ENCODE assay signal across 28 cellular contexts in the genomic region with DNA sequence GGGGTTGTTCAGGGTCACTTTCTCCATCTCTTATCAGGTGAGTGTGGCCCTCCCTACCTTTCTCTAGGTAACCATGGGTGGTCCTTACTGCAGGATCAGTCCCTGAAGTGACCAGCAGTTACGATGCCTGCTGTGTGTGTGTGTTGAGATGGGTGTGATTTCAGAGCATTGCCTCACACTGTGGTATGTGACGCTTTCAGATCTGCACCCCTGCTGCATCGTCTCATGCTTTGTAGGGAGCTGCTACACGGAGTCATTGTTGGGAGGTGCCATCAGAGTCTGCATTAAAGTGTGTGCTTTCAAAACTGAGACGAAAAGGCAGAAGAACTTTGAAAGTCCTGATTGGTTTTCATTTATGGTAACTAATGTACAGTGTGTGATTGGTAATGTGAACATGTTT.
A peak's percentile ranks its signal among the peaks of the same experiment; 100 is the strongest.
DNase-seq lines count a peak whose midpoint lies in the region; ATAC-seq and TF ChIP-seq lines count a peak whose summit lies in the region.
"Had no signal": no experiment of that assay in that cellular context is flagged by ENCODE, and none has a peak within 500 bp of the region (broad histone marks: within the 10 kb centered on the region; RNA-seq: fewer than 3 reads in every experiment).

No MANE protein-coding gene starts in this region.

- no peaks in the 10 kb centered on the region for H3K9me2 ChIP-seq in SK-N-SH

- H3K4me2 ChIP-seq in SK-N-SH = peak overlapping the region; percentile 63
- H3K4me2 ChIP-seq: hepatocyte, KMS-11 had no signal

- ATAC-seq in SK-N-SH treated with all-trans-retinoic acid at 6 μM for 48 hours (no peak), RWPE2 (ENCODE audit: low read depth) (peak; percentile 3; the same call in 2 of the 3 replicates), GM21737 (IDR thresholded peaks at IDR 0.05; ENCODE audit: unreplicated experiment) (no peak), GM19328 (IDR thresholded peaks at IDR 0.05; ENCODE audit: unreplicated experiment) (no peak), left lung (no peak)
- ATAC-seq: stimulated activated effector memory CD8-positive, alpha-beta T cell treated with anti-CD3 and anti-CD28 coated beads, Interleukin-12 subunit alpha, Interleukin-12 subunit beta, amount 100 ng/mL, for 72 hours had no signal

- H3K36me3 ChIP-seq in SK-N-SH (replicated peaks in 1 of 2; ENCODE audit: control insufficient read depth in 1 of 2, insufficient read depth in 2 of 2, low read length in 1 of 2) (no peaks in the 10 kb centered on the region), RWPE2 (ENCODE audit: low read depth) (no peaks in the 10 kb centered on the region), MG63 (no peaks in the 10 kb centered on the region), left lung (no peaks in the 10 kb centered on the region)
- H3K36me3 ChIP-seq: ovary, tibial nerve had no signal

- 30% methylated on average over 5 of the region's 5 CpGs for WGBS in SK-N-SH (ENCODE audit: low lambda C conversion rate)

- H3F3A ChIP-seq in SK-N-SH (replicated peaks; ENCODE audit: insufficient read depth) = peaks cover 16% of the 10 kb centered on the region

- peak overlapping the region; percentile 28; the same call in 1 of the 2 replicates for H3K9ac ChIP-seq in SK-N-SH
- H3K9ac ChIP-seq: KMS-11 had no signal

- H4K20me1 ChIP-seq in SK-N-SH (ENCODE audit: insufficient read depth) = no peaks in the 10 kb centered on the region

- DNase-seq in SK-N-SH = no peak
- no peak for DNase-seq in RWPE2 (ENCODE audit: low spot score)
- DNase-seq in epithelial cell of prostate (ENCODE audit: low read depth, low spot score) = no peak
- no peak for DNase-seq in MG63
- DNase-seq in left lung = no peak
- DNase-seq: activated CD4-positive, alpha-beta T cell treated with anti-CD3 and anti-CD28 coated beads for 48 hours; activated effector memory CD4-positive, alpha-beta T cell treated with Interleukin-2 at 50 U/mL for 16 hours; Calu3; cerebellar nuclear complex; DMS79 treated with DMSO at 0.1 percent for 48 hours; dorsolateral prefrontal cortex; MM.1S; NCI-H1105 treated with DMSO at 0.1 percent for 48 hours; NCI-H2029 treated with DMSO at 0.1 percent for 48 hours; NCI-H526; ovary; SHP77 treated with DMSO at 0.1 percent for 48 hours; SW 1271 had no signal

- H3K79me2 ChIP-seq in SK-N-SH (ENCODE audit: insufficient read depth) = no peaks in the 10 kb centered on the region
- H3K79me2 ChIP-seq: hepatocyte had no signal

- TF ChIP-seq RAD21 in SK-N-SH (IDR thresholded peaks at IDR 0.05; ENCODE audit: low read length) = no peak

- no peak overlapping the region; the same call in 1 of the 2 replicates for H2AFZ ChIP-seq in SK-N-SH (ENCODE audit: low read depth)
- H2AFZ ChIP-seq: hepatocyte had no signal

- intact Hi-C loops in left lung (cut with DNase I) = no loop called here

- peaks cover 0 to 31% of the 10 kb centered on the region in 2 experiments; a peak in 1 of 4 replicates for H3K4me1 ChIP-seq in SK-N-SH (ENCODE audit: control insufficient read depth in 1 of 2, insufficient read depth in 2 of 2, low read depth in 1 of 2, low read length in 1 of 2)
- H3K4me1 ChIP-seq in RWPE2 (ENCODE audit: insufficient read depth, poor library complexity, severe bottlenecking) = peaks cover 33% of the 10 kb centered on the region
- H3K4me1 ChIP-seq in left lung = no peaks in the 10 kb centered on the region

- no peak overlapping the region for H3K4me3 ChIP-seq in SK-N-SH (ENCODE audit: low read depth in 2 of 2, low read length in 1 of 2)
- no peak overlapping the region for H3K4me3 ChIP-seq in RWPE2 (ENCODE audit: severe bottlenecking)
- no peak overlapping the region for H3K4me3 ChIP-seq in MG63
- no peak overlapping the region for H3K4me3 ChIP-seq in left lung
- H3K4me3 ChIP-seq: dorsolateral prefrontal cortex, hepatocyte, ovary, tibial nerve had no signal

- CTCF ChIA-PET in SK-N-SH (lab: Yijun Ruan, JAX) = interaction anchor here (1.3 kb wide), 1 partner anchor 206 kb away, joined by 3 read pairs; no protein-coding TSS in a partner anchor

- no peak for TF ChIP-seq EP300 in SK-N-SH (IDR thresholded peaks at IDR 0.05; ENCODE audit: borderline replicate concordance in 1 of 2, low read depth in 1 of 2, low read length in 1 of 2)

- TF ChIP-seq CTCF in SK-N-SH (IDR thresholded peaks at IDR 0.05) (no peak), RWPE2 (IDR thresholded peaks at IDR 0.05; ENCODE audit: poor library complexity, severe bottlenecking) (no peak), left lung (IDR thresholded peaks at IDR 0.05) (no peak)

- H3K27me3 ChIP-seq in SK-N-SH (ENCODE audit: insufficient read depth) (no peaks in the 10 kb centered on the region), RWPE2 (ENCODE audit: insufficient read depth, poor library complexity, severe bottlenecking) (no peaks in the 10 kb centered on the region), MG63 (no peaks in the 10 kb centered on the region), left lung (no peaks in the 10 kb centered on the region)
- H3K27me3 ChIP-seq: dorsolateral prefrontal cortex, hepatocyte, ovary, tibial nerve had no signal

- no peaks in the 10 kb centered on the region for H3K9me3 ChIP-seq in SK-N-SH
- no peaks in the 10 kb centered on the region for H3K9me3 ChIP-seq in RWPE2 (ENCODE audit: severe bottlenecking)
- H3K9me3 ChIP-seq in MG63 = no peaks in the 10 kb centered on the region
- no peaks in the 10 kb centered on the region for H3K9me3 ChIP-seq in left lung
- H3K9me3 ChIP-seq: ovary, tibial nerve had no signal

- POLR2A ChIA-PET in SK-N-SH (lab: Yijun Ruan, JAX) = no interaction called here

- peak overlapping the region in 1 of 2 experiments; percentile 52; a peak in 2 of 4 replicates for H3K27ac ChIP-seq in SK-N-SH (ENCODE audit: low read depth in 2 of 2, low read length in 1 of 2)
- H3K27ac ChIP-seq in RWPE2 (ENCODE audit: poor library complexity, severe bottlenecking) = peak overlapping the region; percentile 91
- peak overlapping the region; percentile 22 for H3K27ac ChIP-seq in epithelial cell of prostate
- H3K27ac ChIP-seq in left lung = no peak overlapping the region
- H3K27ac ChIP-seq: 22Rv1, dorsolateral prefrontal cortex, hepatocyte, HL-60, KMS-11, ovary, tibial nerve, VCaP had no signal

TF ChIP-seq in SK-N-SH, 30 proteins besides CTCF, POLR2A, EP300 and RAD21 (continues in another document):
- no peak for TF ChIP-seq CHD2 (IDR thresholded peaks at IDR 0.05; ENCODE audit: low read length, partially characterized antibody)
- TF ChIP-seq, protein P1, sequence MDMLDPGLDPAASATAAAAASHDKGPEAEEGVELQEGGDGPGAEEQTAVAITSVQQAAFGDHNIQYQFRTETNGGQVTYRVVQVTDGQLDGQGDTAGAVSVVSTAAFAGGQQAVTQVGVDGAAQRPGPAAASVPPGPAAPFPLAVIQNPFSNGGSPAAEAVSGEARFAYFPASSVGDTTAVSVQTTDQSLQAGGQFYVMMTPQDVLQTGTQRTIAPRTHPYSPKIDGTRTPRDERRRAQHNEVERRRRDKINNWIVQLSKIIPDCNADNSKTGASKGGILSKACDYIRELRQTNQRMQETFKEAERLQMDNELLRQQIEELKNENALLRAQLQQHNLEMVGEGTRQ (IDR thresholded peaks at IDR 0.05; ENCODE audit: borderline replicate concordance, low read depth, low read length) = no peak
- no peak for TF ChIP-seq NRF1 (IDR thresholded peaks at IDR 0.05; ENCODE audit: low read depth, low read length)
- TF ChIP-seq, protein P2, sequence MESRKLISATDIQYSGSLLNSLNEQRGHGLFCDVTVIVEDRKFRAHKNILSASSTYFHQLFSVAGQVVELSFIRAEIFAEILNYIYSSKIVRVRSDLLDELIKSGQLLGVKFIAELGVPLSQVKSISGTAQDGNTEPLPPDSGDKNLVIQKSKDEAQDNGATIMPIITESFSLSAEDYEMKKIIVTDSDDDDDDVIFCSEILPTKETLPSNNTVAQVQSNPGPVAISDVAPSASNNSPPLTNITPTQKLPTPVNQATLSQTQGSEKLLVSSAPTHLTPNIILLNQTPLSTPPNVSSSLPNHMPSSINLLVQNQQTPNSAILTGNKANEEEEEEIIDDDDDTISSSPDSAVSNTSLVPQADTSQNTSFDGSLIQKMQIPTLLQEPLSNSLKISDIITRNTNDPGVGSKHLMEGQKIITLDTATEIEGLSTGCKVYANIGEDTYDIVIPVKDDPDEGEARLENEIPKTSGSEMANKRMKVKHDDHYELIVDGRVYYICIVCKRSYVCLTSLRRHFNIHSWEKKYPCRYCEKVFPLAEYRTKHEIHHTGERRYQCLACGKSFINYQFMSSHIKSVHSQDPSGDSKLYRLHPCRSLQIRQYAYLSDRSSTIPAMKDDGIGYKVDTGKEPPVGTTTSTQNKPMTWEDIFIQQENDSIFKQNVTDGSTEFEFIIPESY (IDR thresholded peaks at IDR 0.05; ENCODE audit: borderline replicate concordance, low read depth) = no peak

TF ChIP-seq in SK-N-SH treated with all-trans-retinoic acid at 6 μM for 48 hours, 23 proteins besides CTCF, POLR2A, EP300 and RAD21 (continues in another document):
- TF ChIP-seq BACH2 (CRISPR knock-in tag; IDR thresholded peaks at IDR 0.05; ENCODE audit: borderline replicate concordance) (no peak), ZFP3 (CRISPR knock-in tag; IDR thresholded peaks at IDR 0.05) (no peak), CSDC2 (CRISPR knock-in tag; IDR thresholded peaks at IDR 0.05) (no peak), ZNF70 (CRISPR knock-in tag; IDR thresholded peaks at IDR 0.05) (no peak), SNAI2 (CRISPR knock-in tag; IDR thresholded peaks at IDR 0.05) (no peak)
- TF ChIP-seq, protein P3, sequence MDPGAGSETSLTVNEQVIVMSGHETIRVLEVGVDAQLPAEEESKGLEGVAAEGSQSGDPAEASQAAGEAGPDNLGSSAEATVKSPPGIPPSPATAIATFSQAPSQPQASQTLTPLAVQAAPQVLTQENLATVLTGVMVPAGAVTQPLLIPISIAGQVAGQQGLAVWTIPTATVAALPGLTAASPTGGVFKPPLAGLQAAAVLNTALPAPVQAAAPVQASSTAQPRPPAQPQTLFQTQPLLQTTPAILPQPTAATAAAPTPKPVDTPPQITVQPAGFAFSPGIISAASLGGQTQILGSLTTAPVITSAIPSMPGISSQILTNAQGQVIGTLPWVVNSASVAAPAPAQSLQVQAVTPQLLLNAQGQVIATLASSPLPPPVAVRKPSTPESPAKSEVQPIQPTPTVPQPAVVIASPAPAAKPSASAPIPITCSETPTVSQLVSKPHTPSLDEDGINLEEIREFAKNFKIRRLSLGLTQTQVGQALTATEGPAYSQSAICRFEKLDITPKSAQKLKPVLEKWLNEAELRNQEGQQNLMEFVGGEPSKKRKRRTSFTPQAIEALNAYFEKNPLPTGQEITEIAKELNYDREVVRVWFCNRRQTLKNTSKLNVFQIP (CRISPR knock-in tag; IDR thresholded peaks at IDR 0.05; ENCODE audit: borderline replicate concordance, low read depth) = no peak

Comparison
In these comparisons a context has a peak if more than half of its experiments do, and no peak if none do; other contexts are left out.
1. H3K27ac ChIP-seq: peak in RWPE2 (single experiment) and epithelial cell of prostate (single experiment); none in left lung (0 of 2).